10 cellular contexts compared by ENCODE assay signal in the genomic region with DNA sequence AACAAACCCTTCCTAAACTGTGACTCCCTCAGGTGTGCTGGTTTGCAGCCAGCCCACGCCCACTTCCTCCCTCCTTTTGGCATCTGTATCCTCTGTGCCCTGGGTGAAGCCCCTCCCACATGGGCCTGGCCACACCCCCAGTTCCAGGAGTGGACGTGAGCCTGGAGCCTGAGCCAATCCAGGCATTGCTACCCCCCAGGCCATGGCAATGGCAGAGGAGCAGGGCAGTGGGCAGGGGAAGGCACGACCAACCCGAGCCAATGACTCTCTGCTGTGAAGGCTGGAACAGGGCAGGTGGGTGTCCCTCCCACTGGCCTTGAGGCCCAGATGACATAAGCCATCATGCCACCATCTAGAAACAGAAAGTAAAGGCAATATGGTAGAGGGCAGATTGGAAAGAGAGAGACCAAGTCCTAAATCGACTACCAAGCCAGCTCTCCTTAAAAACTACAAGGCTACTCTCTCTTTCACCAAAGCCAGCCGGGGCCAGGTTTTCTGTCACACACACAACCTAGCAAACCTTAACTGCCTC. TPM values are rescaled to one million over a fixed set of nuclear protein-coding genes. Genes with fewer than 3 reads are reported as not detected.
DNase-seq lines count a peak whose midpoint lies in the region; ATAC-seq, FAIRE-seq and TF ChIP-seq lines count a peak whose summit lies in the region.
"Had no signal": no experiment of that assay in that cellular context is flagged by ENCODE, and none has a peak within 500 bp of the region (broad histone marks: within the 10 kb centered on the region; RNA-seq: fewer than 3 reads in every experiment).

No MANE protein-coding gene starts in this region.

- TF ChIP-seq CTCF in HCT116 (IDR thresholded peaks at IDR 0.05 in 2 of 3, conservative IDR thresholded peaks at IDR 0.05 in 1 of 3; ENCODE audit: borderline replicate concordance in 1 of 3, insufficient read depth in 1 of 3, low read depth in 2 of 3, low read length in 2 of 3) = no peak
- TF ChIP-seq CTCF in K562 (IDR thresholded peaks at IDR 0.05 in 2 of 3, conservative IDR thresholded peaks at IDR 0.05 in 1 of 3; ENCODE audit: insufficient read depth in 2 of 3, low read depth in 1 of 3, low read length in 3 of 3) = no peak
- no peak for TF ChIP-seq CTCF in mucosa of descending colon (IDR thresholded peaks at IDR 0.05)

- H4K20me1 ChIP-seq in HCT116 (ENCODE audit: insufficient read depth) (no peaks in the 10 kb centered on the region), K562 (replicated peaks; ENCODE audit: control insufficient read depth, insufficient read depth, low read length) (no peaks in the 10 kb centered on the region)

- peak; percentile 93 for ATAC-seq in HCT116
- peak; percentile 82 for ATAC-seq in K562
- peak; percentile 78 for ATAC-seq in mucosa of descending colon
- ATAC-seq in HG03039 (IDR thresholded peaks at IDR 0.05; ENCODE audit: unreplicated experiment) = no peak
- ATAC-seq in HG03460 (IDR thresholded peaks at IDR 0.05; ENCODE audit: unreplicated experiment) = no peak

- H2AFZ ChIP-seq in HCT116 (ENCODE audit: low read depth, low read length, poor library complexity, severe bottlenecking) (no peak overlapping the region), K562 (ENCODE audit: low read depth, low read length) (peak overlapping the region; percentile 52; the same call in 1 of the 2 replicates)

- H3K9me3 ChIP-seq in HCT116 (ENCODE audit: control insufficient read depth in 1 of 2, insufficient read depth in 1 of 2, low read depth in 1 of 2, low read length in 2 of 2) (no peaks in the 10 kb centered on the region), K562 (replicated peaks; ENCODE audit: control insufficient read depth, insufficient read depth, low read depth, low read length) (no peaks in the 10 kb centered on the region), mucosa of descending colon (peaks cover 2% of the 10 kb centered on the region)
- H3K9me3 ChIP-seq: right lobe of liver had no signal

- intact Hi-C loops in HCT116 (cut with micrococcal nuclease) (no loop called here), K562 (cut with micrococcal nuclease) (no loop called here), mucosa of descending colon (cut with DNase I, micrococcal nuclease) (no loop called here)

- BruUV-seq in HCT116 (replicated peaks; lab: Mats Ljungman, UMichigan) (no TSS peak), K562 (replicated peaks; lab: Mats Ljungman, UMichigan) (no TSS peak)

- H3K9me1 ChIP-seq in K562 (ENCODE audit: control insufficient read depth, insufficient read depth, low read length) = no peaks in the 10 kb centered on the region

- in situ Hi-C loops in K562 (cut with MboI) = no loop called here

- no peaks in the 10 kb centered on the region for H3K27me3 ChIP-seq in HCT116 (ENCODE audit: insufficient read depth, low read length)
- peaks cover 7 to 50% of the 10 kb centered on the region in 2 experiments; a peak in 4 of 5 replicates for H3K27me3 ChIP-seq in K562 (ENCODE audit: control insufficient read depth in 2 of 2, insufficient read depth in 2 of 2, low read length in 2 of 2)
- H3K27me3 ChIP-seq: right lobe of liver had no signal

- no peak overlapping the region for H3K9ac ChIP-seq in HCT116 (ENCODE audit: low read length)
- no peak overlapping the region for H3K9ac ChIP-seq in K562 (ENCODE audit: insufficient read depth in 1 of 2, low read depth in 2 of 2, low read length in 2 of 2)

- H3K36me3 ChIP-seq in HCT116 (ENCODE audit: control insufficient read depth in 1 of 2, insufficient read depth in 2 of 2, low read length in 2 of 2) (no peaks in the 10 kb centered on the region), K562 (ENCODE audit: control insufficient read depth, insufficient read depth, low read length) (no peaks in the 10 kb centered on the region), mucosa of descending colon (ENCODE audit: low read depth) (no peaks in the 10 kb centered on the region)
- H3K36me3 ChIP-seq: right lobe of liver had no signal

- DNase-seq in DMS79 (lab: John Stamatoyannopoulos, UW) (peak; percentile 26), HCT116 (ENCODE audit: low read depth, low spot score) (peak; percentile 12), K562 (ENCODE audit: extremely low read depth in 1 of 4, low spot score in 3 of 4) (peak in 3 of 4 experiments; percentile 32 to 41 (median 39)), mucosa of descending colon (peak; percentile 56 to 73 (median 66)), D341Med (ENCODE audit: low spot score) (no peak), putamen (ENCODE audit: low spot score) (no peak)
- DNase-seq: NCI-H1694 had no signal

- TF ChIP-seq POLR2A in HCT116 (IDR thresholded peaks at IDR 0.05; ENCODE audit: borderline replicate concordance, extremely low read depth, insufficient read depth, insufficient read length) (no peak), K562 (conservative IDR thresholded peaks at IDR 0.05) (no peak)

- TF ChIP-seq RAD21 in HCT116 (IDR thresholded peaks at IDR 0.05; ENCODE audit: low read depth) = no peak
- no peak for TF ChIP-seq RAD21 in K562 (CRISPR knock-in tag; conservative IDR thresholded peaks at IDR 0.05 in 1 of 2, IDR thresholded peaks at IDR 0.05 in 1 of 2)

- H3K27ac ChIP-seq in HCT116 (ENCODE audit: low read depth, low read length) = no peak overlapping the region
- no peak overlapping the region for H3K27ac ChIP-seq in K562 (ENCODE audit: extremely low read depth, low read depth, low read length)
- H3K27ac ChIP-seq: right lobe of liver had no signal

- no peak for FAIRE-seq in K562 (lab: Jason Lieb, UNC)

- WGBS in K562 (ENCODE audit: insufficient coverage, low coverage, missing lambda C conversion rate) = 13% methylated on average over 6 of the region's 6 CpGs

- RAD21 ChIA-PET in HCT116 (lab: Charles Lee; ENCODE audit: low non-redundant PET in 1 of 2, low total read pairs in 2 of 2, uncharacterized antibody in 2 of 2, unreplicated experiment in 2 of 2) = no interaction called here

- CTCF ChIA-PET in HCT116 (lab: Charles Lee) = interaction anchor here (0.6 kb wide), 1 partner anchor 104 kb away, joined by 3 read pairs; no protein-coding TSS in a partner anchor
- CTCF ChIA-PET in K562 (lab: Yijun Ruan, JAX; ENCODE audit: low intra/inter-chr PET ratio) = no interaction called here

- POLR2A ChIA-PET in HCT116 (lab: Charles Lee) = no interaction called here
- POLR2A ChIA-PET in K562 (lab: Yijun Ruan, JAX) = no interaction called here

- H3K4me3 ChIP-seq in HCT116 (replicated peaks in 1 of 2; ENCODE audit: low read depth in 1 of 2, low read length in 2 of 2) (no peak overlapping the region), K562 (no peak overlapping the region), mucosa of descending colon (no peak overlapping the region)
- H3K4me3 ChIP-seq: right lobe of liver had no signal

- H3K79me2 ChIP-seq in HCT116 (ENCODE audit: insufficient read depth, low read length) = no peaks in the 10 kb centered on the region
- no peaks in the 10 kb centered on the region for H3K79me2 ChIP-seq in K562 (ENCODE audit: control insufficient read depth, insufficient read depth, low read length)

- no peak for TF ChIP-seq EP300 in K562 (IDR thresholded peaks at IDR 0.05; ENCODE audit: low read length)

- no peaks in the 10 kb centered on the region for H3K9me2 ChIP-seq in HCT116 (ENCODE audit: insufficient read depth)

- H3K4me2 ChIP-seq in HCT116 (ENCODE audit: low read length) (no peak overlapping the region), K562 (ENCODE audit: insufficient read depth, low read length) (0 out of 2 replicates have a peak overlapping the region, but pooled peaks have one; percentile 10)

- H3K4me1 ChIP-seq in HCT116 (ENCODE audit: control insufficient read depth in 1 of 2, insufficient read depth in 2 of 2, low read length in 2 of 2) (peaks cover 0 to 5% of the 10 kb centered on the region in 2 experiments; a peak in 1 of 4 replicates), K562 (replicated peaks in 1 of 2; ENCODE audit: control insufficient read depth in 2 of 2, insufficient read depth in 2 of 2, low read length in 2 of 2) (peaks cover 0 to 4% of the 10 kb centered on the region in 2 experiments; a peak in 1 of 5 replicates), mucosa of descending colon (ENCODE audit: low read depth) (peaks cover 8% of the 10 kb centered on the region)

TF ChIP-seq in HCT116, 20 proteins besides CTCF, POLR2A, EP300 and RAD21 (continues in another document):
- TF ChIP-seq ATF3 (IDR thresholded peaks at IDR 0.05) (no peak), POLR2AphosphoS5 (IDR thresholded peaks at IDR 0.05; ENCODE audit: low read depth, low read length) (no peak)

RNA-seq across cellular contexts. Expression of gene FAM174B, which starts 18.6 kb away (rescaled TPM):
- total RNA-seq in HCT116 (2021; ENCODE audit: unreplicated experiment) (0.30 TPM), K562 (2014; rRNA removed) (1.1 TPM in 1 of 2 replicates, not detected in the other), K562 (2014; rRNA removed; fragmentation: Illumina TruSeq; extraction: Trizol) (2.4 and 2.6 TPM in 2 replicates), K562 (2015; rRNA removed; fragmentation: Illumina TruSeq; extraction: Trizol) (1.8 and 2.2 TPM in 2 replicates), K562 (2021) (1.7 and 2.2 TPM in 2 replicates), mucosa of descending colon (10 to 100 TPM; 14.7 to 30.5 (median 28.5) TPM)
- polyA plus RNA-seq in HCT116 (2012) = not detected in 2 replicates
- 13.4 and 14.9 TPM in 2 replicates for total RNA-seq in K562 (2011; cell fraction: chromatin; rRNA removed; ENCODE audit: low replicate concordance)
- total RNA-seq in K562 (2011; cell fraction: nucleolus; rRNA removed) = 3.0 and 7.9 TPM in 2 replicates
- 3.4 and 4.8 TPM in 2 replicates for total RNA-seq in K562 (2011; cell fraction: nucleoplasm; rRNA removed)
- polyA plus RNA-seq in K562 (2011; rRNA removed) (1.4 and 2.2 TPM in 2 replicates), K562 (2014; fragmentation: Illumina TruSeq; extraction: Trizol) (0.43 and 1.5 TPM in 2 replicates), K562 (2014; fragmentation: Nextera tagmentation; extraction: Ambion mirVana) (under 1 TPM; 0.39 to 0.48 TPM), K562 (2014; rRNA removed) (1.3 and 2.7 TPM in 2 replicates)
- 0.49 and 1.8 TPM in 2 replicates for polyA plus RNA-seq in K562 (2011; cell fraction: cytosol; rRNA removed)
- 1.6 and 6.0 TPM in 2 replicates for polyA plus RNA-seq in K562 (2011; cell fraction: nucleus; rRNA removed)
- 1.6 and 1.7 TPM in 2 replicates for polyA plus RNA-seq in K562 (2012)
- polyA minus RNA-seq in K562 (2011; rRNA and poly(A)+ RNA removed) = 1.2 and 1.9 TPM in 2 replicates
- polyA minus RNA-seq in K562 (2011; cell fraction: cytosol; rRNA and poly(A)+ RNA removed) = 3.0 TPM in 1 of 2 replicates, not detected in the other
- polyA minus RNA-seq in K562 (2011; cell fraction: nucleus; rRNA and poly(A)+ RNA removed) = 2.3 and 4.6 TPM in 2 replicates

Comparison
In these comparisons a context has a peak if more than half of its experiments do, and no peak if none do; other contexts are left out.
1. DNase-seq: peak in DMS79 (single experiment), HCT116 (single experiment), K562 (3 of 4) and mucosa of descending colon (3 of 3); none in D341Med (single experiment) and putamen (single experiment).
2. ATAC-seq: peak in HCT116 (single experiment), K562 (single experiment) and mucosa of descending colon (single experiment); none in HG03039 (single experiment) and HG03460 (single experiment).